Comparison of ENCODE assay signal across 8 cellular contexts in genomic region chrX:153609917-153610833, GRCh38.
DNase-seq lines count a peak whose midpoint lies in the region; ATAC-seq lines count a peak whose summit lies in the region.

No MANE protein-coding gene starts in this region.

- H3K9me3 Mint-ChIP-seq in central memory CD8-positive, alpha-beta T cell = no peaks in the 10 kb centered on the region

- H3K4me1 Mint-ChIP-seq in central memory CD8-positive, alpha-beta T cell = peaks cover 4% of the 10 kb centered on the region

- no peaks in the 10 kb centered on the region for H3K27me3 Mint-ChIP-seq in central memory CD8-positive, alpha-beta T cell

- DNase-seq in C1 segment of cervical spinal cord (lab: John Stamatoyannopoulos, UW) (peak in 12 of 14 donors; percentile 21 to 80 (median 56)), NCI-H1694 (lab: John Stamatoyannopoulos, UW) (peak; percentile 52), kidney glomerular epithelial cell (lab: John Stamatoyannopoulos, UW) (peak; percentile 15)
- peak; percentile 64 to 65 for DNase-seq in activated CD4-positive, alpha-beta T cell treated with anti-CD3 and anti-CD28 coated beads for 24 hours (ENCODE audit: low read depth in 2 of 2)
- peak; percentile 29 to 56 for DNase-seq in central memory CD8-positive, alpha-beta T cell (ENCODE audit: low spot score in 2 of 2)
- DNase-seq in stimulated activated CD4-positive, alpha-beta T cell treated with anti-CD3 and anti-CD28 coated beads, Interleukin-1b, Interleukin-23, amount 100 ng/mL, for 1 hour (ENCODE audit: low read depth in 2 of 2) = peak; percentile 53 to 59

- ATAC-seq in GM21619 (IDR thresholded peaks at IDR 0.05; ENCODE audit: unreplicated experiment) (peak; percentile 58), HG02884 (IDR thresholded peaks at IDR 0.05; ENCODE audit: unreplicated experiment) (no peak)
- ATAC-seq in central memory CD8-positive, alpha-beta T cell (replicated peaks; ENCODE audit: extremely low read depth, poor library complexity, severe bottlenecking) = peak; percentile 86

- peak overlapping the region; percentile 82 for H3K4me3 Mint-ChIP-seq in central memory CD8-positive, alpha-beta T cell

- peaks cover 7% of the 10 kb centered on the region for H3K36me3 Mint-ChIP-seq in central memory CD8-positive, alpha-beta T cell (ENCODE audit: insufficient read depth)

- H3K27ac Mint-ChIP-seq in central memory CD8-positive, alpha-beta T cell (ENCODE audit: low read depth) = peak overlapping the region; percentile 22
